1 cellular context compared by ENCODE assay signal in the genomic region with DNA sequence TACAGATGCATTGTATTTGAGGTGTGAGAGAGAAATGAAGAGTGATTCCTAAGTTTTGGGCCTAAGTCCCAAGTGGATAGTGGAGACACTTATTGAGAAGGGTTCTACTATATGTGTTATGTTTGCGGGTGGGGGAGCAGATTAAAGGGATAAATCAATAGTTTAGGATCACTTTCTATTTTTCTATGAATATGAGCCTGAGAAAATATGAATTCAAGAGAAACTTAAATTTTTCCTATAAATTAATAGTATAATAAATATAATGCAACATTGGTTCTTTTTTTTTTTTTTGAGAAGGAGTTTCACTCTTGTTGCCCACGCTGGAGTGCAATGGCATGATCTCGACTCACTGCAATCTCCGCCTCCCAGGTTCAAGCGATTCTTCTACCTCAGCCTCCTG.
TF ChIP-seq lines count a peak whose summit lies in the region.

No MANE protein-coding gene starts in this region.

TF ChIP-seq in WTC11, 78 proteins besides CTCF, POLR2A, EP300 and RAD21 (continued from another document):
- TF ChIP-seq, protein P1, sequence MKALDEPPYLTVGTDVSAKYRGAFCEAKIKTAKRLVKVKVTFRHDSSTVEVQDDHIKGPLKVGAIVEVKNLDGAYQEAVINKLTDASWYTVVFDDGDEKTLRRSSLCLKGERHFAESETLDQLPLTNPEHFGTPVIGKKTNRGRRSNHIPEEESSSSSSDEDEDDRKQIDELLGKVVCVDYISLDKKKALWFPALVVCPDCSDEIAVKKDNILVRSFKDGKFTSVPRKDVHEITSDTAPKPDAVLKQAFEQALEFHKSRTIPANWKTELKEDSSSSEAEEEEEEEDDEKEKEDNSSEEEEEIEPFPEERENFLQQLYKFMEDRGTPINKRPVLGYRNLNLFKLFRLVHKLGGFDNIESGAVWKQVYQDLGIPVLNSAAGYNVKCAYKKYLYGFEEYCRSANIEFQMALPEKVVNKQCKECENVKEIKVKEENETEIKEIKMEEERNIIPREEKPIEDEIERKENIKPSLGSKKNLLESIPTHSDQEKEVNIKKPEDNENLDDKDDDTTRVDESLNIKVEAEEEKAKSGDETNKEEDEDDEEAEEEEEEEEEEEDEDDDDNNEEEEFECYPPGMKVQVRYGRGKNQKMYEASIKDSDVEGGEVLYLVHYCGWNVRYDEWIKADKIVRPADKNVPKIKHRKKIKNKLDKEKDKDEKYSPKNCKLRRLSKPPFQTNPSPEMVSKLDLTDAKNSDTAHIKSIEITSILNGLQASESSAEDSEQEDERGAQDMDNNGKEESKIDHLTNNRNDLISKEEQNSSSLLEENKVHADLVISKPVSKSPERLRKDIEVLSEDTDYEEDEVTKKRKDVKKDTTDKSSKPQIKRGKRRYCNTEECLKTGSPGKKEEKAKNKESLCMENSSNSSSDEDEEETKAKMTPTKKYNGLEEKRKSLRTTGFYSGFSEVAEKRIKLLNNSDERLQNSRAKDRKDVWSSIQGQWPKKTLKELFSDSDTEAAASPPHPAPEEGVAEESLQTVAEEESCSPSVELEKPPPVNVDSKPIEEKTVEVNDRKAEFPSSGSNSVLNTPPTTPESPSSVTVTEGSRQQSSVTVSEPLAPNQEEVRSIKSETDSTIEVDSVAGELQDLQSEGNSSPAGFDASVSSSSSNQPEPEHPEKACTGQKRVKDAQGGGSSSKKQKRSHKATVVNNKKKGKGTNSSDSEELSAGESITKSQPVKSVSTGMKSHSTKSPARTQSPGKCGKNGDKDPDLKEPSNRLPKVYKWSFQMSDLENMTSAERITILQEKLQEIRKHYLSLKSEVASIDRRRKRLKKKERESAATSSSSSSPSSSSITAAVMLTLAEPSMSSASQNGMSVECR (CRISPR knock-in tag; IDR thresholded peaks at IDR 0.05; ENCODE audit: borderline replicate concordance), result no peak
